Comparison of ENCODE assay signal across 8 cellular contexts in the genomic region with DNA sequence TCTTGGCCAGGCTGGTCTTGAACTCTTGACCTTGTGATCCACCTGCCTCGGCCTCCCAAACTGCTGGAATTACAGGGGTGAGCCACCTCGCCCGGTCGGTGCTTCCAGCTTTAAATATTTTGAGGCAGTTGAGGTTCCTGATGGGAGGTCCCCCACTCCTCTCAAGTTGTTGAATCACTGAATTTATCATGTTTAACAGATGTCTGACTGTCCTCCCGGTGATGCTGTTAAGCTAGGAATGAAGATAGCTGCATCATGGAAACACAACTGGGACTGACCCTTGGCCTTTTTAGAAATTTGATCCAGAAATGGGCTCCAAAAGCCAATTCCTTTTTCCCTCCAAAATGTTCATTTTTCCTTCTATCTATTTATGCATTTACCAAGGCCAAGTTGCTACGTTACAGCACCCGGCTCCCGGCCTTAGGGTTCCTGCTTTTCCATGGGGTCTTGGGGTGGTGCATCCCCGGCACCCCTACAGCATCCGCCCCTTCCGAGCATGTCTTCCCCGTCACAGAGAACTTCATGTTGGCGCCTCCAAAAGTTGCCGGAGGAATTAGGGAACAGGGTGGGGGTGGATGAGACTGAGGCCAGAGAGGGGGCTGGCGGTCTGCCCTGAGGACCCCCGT. TPM values are rescaled to one million over a fixed set of nuclear protein-coding genes. Genes with fewer than 3 reads are reported as not detected.
DNase-seq lines count a peak whose midpoint lies in the region; ATAC-seq and TF ChIP-seq lines count a peak whose summit lies in the region.

No MANE protein-coding gene starts in this region.

- H3K27ac Mint-ChIP-seq in activated naive CD8-positive, alpha-beta T cell treated with anti-CD3 and anti-CD28 coated beads, Interleukin-2, amount 10 ng/mL, durations not matched to agents 7 days and 5 days, result peak overlapping the region; percentile 98
- H3K27ac Mint-ChIP-seq in progenitor cell of endocrine pancreas, result no peak overlapping the region

- H3K4me1 Mint-ChIP-seq in activated naive CD8-positive, alpha-beta T cell treated with anti-CD3 and anti-CD28 coated beads, Interleukin-2, amount 10 ng/mL, durations not matched to agents 7 days and 5 days, result peaks cover 29% of the 10 kb centered on the region
- H3K4me1 Mint-ChIP-seq in progenitor cell of endocrine pancreas (ENCODE audit: low read depth), result peaks cover 2% of the 10 kb centered on the region

- peak overlapping the region; percentile 99 for H3K4me3 Mint-ChIP-seq in activated naive CD8-positive, alpha-beta T cell treated with anti-CD3 and anti-CD28 coated beads, Interleukin-2, amount 10 ng/mL, durations not matched to agents 7 days and 5 days
- no peak overlapping the region for H3K4me3 Mint-ChIP-seq in progenitor cell of endocrine pancreas (ENCODE audit: low read depth)

- TSS peak; percentile 87 for BruUV-seq in A673 (replicated peaks; lab: Mats Ljungman, UMichigan)

- peaks cover 13% of the 10 kb centered on the region for H3K4me1 ChIP-seq in A673 (ENCODE audit: insufficient read depth, low read length, poor library complexity, severe bottlenecking)

- DNase-seq in A673 (ENCODE audit: low spot score), result no peak
- DNase-seq in HCEC 1CT, result peak; percentile 44
- DNase-seq in activated naive CD8-positive, alpha-beta T cell treated with anti-CD3 and anti-CD28 coated beads, Interleukin-2, amount 10 ng/mL, durations not matched to agents 7 days and 5 days, result no peak
- peak; percentile 81 for DNase-seq in mesenteric fat pad (ENCODE audit: low spot score)
- DNase-seq in DMS153 treated with DMSO at 0.1 percent for 48 hours (lab: John Stamatoyannopoulos, UW; ENCODE audit: unreplicated experiment), result no peak
- DNase-seq in progenitor cell of endocrine pancreas (ENCODE audit: low spot score, unreplicated experiment), result no peak
- no peak for DNase-seq in NCI-H524 treated with DMSO at 0.1 percent for 48 hours (lab: John Stamatoyannopoulos, UW)

- H3K9me3 Mint-ChIP-seq in activated naive CD8-positive, alpha-beta T cell treated with anti-CD3 and anti-CD28 coated beads, Interleukin-2, amount 10 ng/mL, durations not matched to agents 7 days and 5 days, result no peaks in the 10 kb centered on the region
- peaks cover 3% of the 10 kb centered on the region for H3K9me3 Mint-ChIP-seq in progenitor cell of endocrine pancreas (ENCODE audit: low read depth)

- H3K36me3 Mint-ChIP-seq in activated naive CD8-positive, alpha-beta T cell treated with anti-CD3 and anti-CD28 coated beads, Interleukin-2, amount 10 ng/mL, durations not matched to agents 7 days and 5 days, result peaks cover 10% of the 10 kb centered on the region
- no peaks in the 10 kb centered on the region for H3K36me3 Mint-ChIP-seq in progenitor cell of endocrine pancreas (ENCODE audit: insufficient read depth)

- POLR2A ChIA-PET in A673 (lab: Charles Lee; ENCODE audit: low non-redundant PET), result no interaction called here
- POLR2A ChIA-PET in activated naive CD8-positive, alpha-beta T cell treated with anti-CD3 and anti-CD28 coated beads, Interleukin-2, amount 10 ng/mL, durations not matched to agents 7 days and 5 days (lab: Charles Lee), result interaction anchor here (0.5 to 2.0 kb wide), 12 partner anchors 8 to 561 kb away, joined by 3 to 10 read pairs (median 4); a partner anchor contains a TSS

- ATAC-seq in activated naive CD8-positive, alpha-beta T cell treated with anti-CD3 and anti-CD28 coated beads, Interleukin-2, amount 10 ng/mL, durations not matched to agents 7 days and 5 days (ENCODE audit: low read depth), result peak; percentile 24
- no peak for ATAC-seq in GM19395 (IDR thresholded peaks at IDR 0.05; ENCODE audit: unreplicated experiment)

- H3K36me3 ChIP-seq in A673 (ENCODE audit: insufficient read depth, low read length, poor library complexity, severe bottlenecking), result peaks cover 11% of the 10 kb centered on the region

- peak overlapping the region; percentile 71 for H3K4me3 ChIP-seq in A673 (ENCODE audit: low read depth, low read length, poor library complexity, severe bottlenecking)

- intact Hi-C loops in A673 (cut with micrococcal nuclease; ENCODE audit: unreplicated experiment), result no loop called here

- CTCF ChIA-PET in A673 (lab: Charles Lee), result interaction anchor here (1.0 kb wide), 1 partner anchor 30 kb away, joined by 4 read pairs; no protein-coding TSS in a partner anchor

- no peaks in the 10 kb centered on the region for H3K27me3 ChIP-seq in A673 (replicated peaks; ENCODE audit: insufficient read depth, low read depth, low read length, poor library complexity)

- H3K9me3 ChIP-seq in A673 (ENCODE audit: low read depth, low read length, poor library complexity, severe bottlenecking), result no peaks in the 10 kb centered on the region

- TF ChIP-seq CTCF in A673 (conservative IDR thresholded peaks at IDR 0.05; ENCODE audit: low read depth, low read length) (no peak), progenitor cell of endocrine pancreas (IDR thresholded peaks at IDR 0.05; ENCODE audit: unreplicated experiment) (no peak)

- H3K27me3 Mint-ChIP-seq in activated naive CD8-positive, alpha-beta T cell treated with anti-CD3 and anti-CD28 coated beads, Interleukin-2, amount 10 ng/mL, durations not matched to agents 7 days and 5 days, result no peaks in the 10 kb centered on the region
- H3K27me3 Mint-ChIP-seq in progenitor cell of endocrine pancreas, result peaks cover 8% of the 10 kb centered on the region

- peak overlapping the region; percentile 83 for H3K27ac ChIP-seq in A673 (ENCODE audit: low read depth, low read length, poor library complexity, severe bottlenecking)

RNA-seq across cellular contexts. Expression of a gene that starts 43.9 kb away (rescaled TPM):
- total RNA-seq in A673 (2021), result 3.1 and 3.2 TPM in 2 replicates
- total RNA-seq in activated naive CD8-positive, alpha-beta T cell treated with anti-CD3 and anti-CD28 coated beads, Interleukin-2, amount 10 ng/mL, durations not matched to agents 7 days and 5 days, result 1 to 10 TPM; 2.5 to 3.2 TPM
- total RNA-seq in mesenteric fat pad, result 5.3 TPM
- 3.9 and 8.4 TPM in 2 replicates for total RNA-seq in progenitor cell of endocrine pancreas

Comparison
In these comparisons a context has a peak if more than half of its experiments do, and no peak if none do; other contexts are left out.
1. DNase-seq: peak in HCEC 1CT (single experiment) and mesenteric fat pad (single experiment); none in A673 (single experiment), activated naive CD8-positive, alpha-beta T cell treated with anti-CD3 and anti-CD28 coated beads, Interleukin-2, amount 10 ng/mL, durations not matched to agents 7 days and 5 days (single experiment), DMS153 treated with DMSO at 0.1 percent for 48 hours (single experiment), progenitor cell of endocrine pancreas (single experiment) and NCI-H524 treated with DMSO at 0.1 percent for 48 hours (single experiment).